ENCODE assay signal across 17 cellular contexts in the genomic region with DNA sequence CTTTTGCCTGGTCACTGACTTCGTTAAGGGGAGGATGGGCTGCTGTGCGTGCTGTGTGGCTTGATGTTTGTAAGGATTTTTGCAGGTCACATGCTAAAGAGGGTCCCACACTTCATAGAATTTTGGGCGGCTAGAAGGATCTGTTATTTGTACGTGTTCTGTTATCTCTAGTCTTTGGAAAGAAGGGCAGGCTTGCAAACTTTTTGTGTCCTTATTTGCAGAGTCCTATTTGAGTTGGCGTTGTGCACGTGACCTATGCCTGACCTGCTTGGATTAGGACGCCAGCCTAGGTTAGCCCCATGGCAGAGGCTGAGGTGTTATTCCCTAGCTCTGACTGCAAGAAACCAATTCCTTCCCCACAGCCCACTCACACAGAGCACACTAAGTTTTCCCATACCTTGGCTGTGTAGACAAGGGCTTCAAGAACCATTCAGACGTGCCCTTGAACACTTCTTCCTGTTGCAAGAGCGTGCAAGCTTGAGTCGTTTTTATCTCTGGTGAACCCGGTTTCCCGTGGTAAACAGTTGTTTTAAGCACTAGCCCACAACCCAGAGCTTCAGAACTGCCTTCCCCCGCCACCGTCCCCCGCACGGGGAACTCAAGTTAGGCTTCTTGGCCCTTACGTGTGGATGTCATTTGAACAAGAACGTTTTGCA.
DNase-seq lines count a peak whose midpoint lies in the region; ATAC-seq and TF ChIP-seq lines count a peak whose summit lies in the region.
"Had no signal": no experiment of that assay in that cellular context is flagged by ENCODE, and none has a peak within 500 bp of the region (broad histone marks: within the 10 kb centered on the region; RNA-seq: fewer than 3 reads in every experiment).

No MANE protein-coding gene starts in this region.

- POLR2A ChIA-PET in CD8-positive, alpha-beta T cell (lab: Charles Lee): interaction anchor here (1.1 to 1.2 kb wide), 3 partner anchors 12 to 93 kb away, joined by 3 read pairs; no protein-coding TSS in a partner anchor
- POLR2A ChIA-PET in T-cell (lab: Charles Lee): interaction anchor here (0.6 to 1.0 kb wide), 4 partner anchors 48 to 330 kb away, joined by 3 to 14 read pairs (median 6); no protein-coding TSS in a partner anchor
- POLR2A ChIA-PET in naive thymus-derived CD4-positive, alpha-beta T cell (lab: Charles Lee): interaction anchor here (0.7 to 1.0 kb wide), 3 partner anchors 9 to 47 kb away, joined by 3 to 4 read pairs (median 4); no protein-coding TSS in a partner anchor

- H3K9me3 ChIP-seq in CD8-positive, alpha-beta T cell (ENCODE audit: low read length): peaks cover 6% of the 10 kb centered on the region
- peaks cover 0 to 9% (median 0%) of the 10 kb centered on the region in 3 experiments for H3K9me3 ChIP-seq in naive thymus-derived CD4-positive, alpha-beta T cell (ENCODE audit: control insufficient read depth in 2 of 3, low read length in 3 of 3)
- H3K9me3 ChIP-seq: BE2C, prostate gland had no signal

- H3K4me1 Mint-ChIP-seq in CD8-positive, alpha-beta T cell (ENCODE audit: low read depth): peaks cover 48% of the 10 kb centered on the region
- peaks cover 40 to 48% (median 45%) of the 10 kb centered on the region in 3 donors for H3K4me1 Mint-ChIP-seq in T-cell
- H3K4me1 Mint-ChIP-seq in naive thymus-derived CD4-positive, alpha-beta T cell: peaks cover 21 to 55% (median 42%) of the 10 kb centered on the region in 7 donors

- peak overlapping the region; percentile 38 for H3K4me3 Mint-ChIP-seq in CD8-positive, alpha-beta T cell
- H3K4me3 Mint-ChIP-seq in T-cell: peak overlapping the region in 2 of 3 donors; percentile 25 to 64
- H3K4me3 Mint-ChIP-seq in naive thymus-derived CD4-positive, alpha-beta T cell: peak overlapping the region; percentile 51 to 81 (median 68)
- H3K4me3 Mint-ChIP-seq: natural killer cell treated with Interleukin-12 subunit alpha and Interleukin-12 subunit beta and Interleukin-15 and Interleukin-18, amount 100 ng/mL, for 72 hours had no signal

- no peaks in the 10 kb centered on the region for H3K36me3 ChIP-seq in CD8-positive, alpha-beta T cell (ENCODE audit: insufficient read depth, low read length)
- H3K36me3 ChIP-seq in naive thymus-derived CD4-positive, alpha-beta T cell (ENCODE audit: control insufficient read depth in 2 of 3, insufficient read depth in 3 of 3, low read length in 3 of 3): no peaks in the 10 kb centered on the region
- H3K36me3 ChIP-seq: BE2C, prostate gland, spleen had no signal

- intact Hi-C loops in CD8-positive, alpha-beta T cell (cut with DNase I, micrococcal nuclease): loop anchor here (5.0 to 10.0 kb wide), 4 partner anchors 36 to 312 kb away; partner anchors contain the start of gene LDLRAD4 (in 1 of the 2)
- intact Hi-C loops in naive thymus-derived CD4-positive, alpha-beta T cell (cut with micrococcal nuclease): loop anchor here in 1 of 2 donors (1.0 to 2.0 kb wide), 3 partner anchors 34 to 96 kb away; no protein-coding TSS in a partner anchor

- H3K4me1 ChIP-seq in CD8-positive, alpha-beta T cell (ENCODE audit: insufficient read depth, low read length): peaks cover 34% of the 10 kb centered on the region
- H3K4me1 ChIP-seq in naive thymus-derived CD4-positive, alpha-beta T cell (ENCODE audit: control insufficient read depth in 2 of 2, insufficient read depth in 2 of 2, low read length in 2 of 2): peaks cover 0 to 17% of the 10 kb centered on the region in 2 donors
- H3K4me1 ChIP-seq: ascending aorta, BE2C, prostate gland had no signal

- no peak for TF ChIP-seq CTCF in CD8-positive, alpha-beta T cell (IDR thresholded peaks at IDR 0.05)

- peaks cover 5% of the 10 kb centered on the region for H3K36me3 Mint-ChIP-seq in CD8-positive, alpha-beta T cell
- peaks cover 13% of the 10 kb centered on the region for H3K36me3 Mint-ChIP-seq in T-cell
- peaks cover 8 to 33% (median 17%) of the 10 kb centered on the region in 5 donors for H3K36me3 Mint-ChIP-seq in naive thymus-derived CD4-positive, alpha-beta T cell

- no peaks in the 10 kb centered on the region for H3K27me3 Mint-ChIP-seq in CD8-positive, alpha-beta T cell (ENCODE audit: low read depth)
- no peaks in the 10 kb centered on the region for H3K27me3 Mint-ChIP-seq in T-cell
- H3K27me3 Mint-ChIP-seq in naive thymus-derived CD4-positive, alpha-beta T cell: no peaks in the 10 kb centered on the region

- DNase-seq in CD8-positive, alpha-beta T cell: peak in 5 of 7 experiments; percentile 26 to 74 (median 53)
- peak in 33 of 34 experiments; percentile 9 to 70 (median 45) for DNase-seq in T-cell
- peak; percentile 42 to 43 for DNase-seq in activated T-cell treated with anti-CD3 and anti-CD28 coated beads, Interleukin-2, amount 50 U/mL, for 48 hours
- peak in 7 of 9 donors; percentile 41 to 74 (median 67) for DNase-seq in naive thymus-derived CD4-positive, alpha-beta T cell
- DNase-seq in hepatic stellate cell (ENCODE audit: low spot score): no peak
- DNase-seq in HPDE6-E6E7 (ENCODE audit: extremely low spot score): no peak
- DNase-seq: BE2C, foreskin melanocyte, Kasumi-1, NCI-H2171, spleen had no signal

- peak overlapping the region; percentile 90 for H3K27ac Mint-ChIP-seq in CD8-positive, alpha-beta T cell
- H3K27ac Mint-ChIP-seq in T-cell: peak overlapping the region; percentile 85 to 92
- H3K27ac Mint-ChIP-seq in naive thymus-derived CD4-positive, alpha-beta T cell: peak overlapping the region; percentile 70 to 97 (median 89)
- H3K27ac Mint-ChIP-seq: natural killer cell treated with Interleukin-12 subunit alpha and Interleukin-12 subunit beta and Interleukin-15 and Interleukin-18, amount 100 ng/mL, for 72 hours had no signal

- CTCF ChIA-PET in CD8-positive, alpha-beta T cell (lab: Charles Lee): interaction anchor here (1.1 kb wide), 1 partner anchor 151 kb away, joined by 3 read pairs; no protein-coding TSS in a partner anchor
- CTCF ChIA-PET in T-cell (lab: Charles Lee): interaction anchor here (0.6 to 0.9 kb wide), 3 partner anchors 17 to 95 kb away, joined by 3 to 15 read pairs (median 3); partner anchors contain the start of gene LDLRAD4 (in 1 of the 2)
- CTCF ChIA-PET in naive thymus-derived CD4-positive, alpha-beta T cell (lab: Charles Lee): no interaction called here

- no peaks in the 10 kb centered on the region for H3K27me3 ChIP-seq in CD8-positive, alpha-beta T cell (ENCODE audit: insufficient read depth, low read length)
- H3K27me3 ChIP-seq in naive thymus-derived CD4-positive, alpha-beta T cell (ENCODE audit: control insufficient read depth in 2 of 2, insufficient read depth in 2 of 2, low read length in 2 of 2): no peaks in the 10 kb centered on the region
- H3K27me3 ChIP-seq: ascending aorta, BE2C, spleen had no signal

- peak overlapping the region; percentile 10 for H3K27ac ChIP-seq in CD8-positive, alpha-beta T cell (ENCODE audit: low read depth, low read length)
- H3K27ac ChIP-seq in naive thymus-derived CD4-positive, alpha-beta T cell (ENCODE audit: low read depth, low read length): peak overlapping the region; percentile 48
- H3K27ac ChIP-seq: ascending aorta, HL-60, prostate gland, spleen had no signal

- peaks cover 7% of the 10 kb centered on the region for H3K9me3 Mint-ChIP-seq in CD8-positive, alpha-beta T cell
- H3K9me3 Mint-ChIP-seq in T-cell: peaks cover 10 to 21% (median 16%) of the 10 kb centered on the region in 3 donors
- peaks cover 0 to 33% (median 16%) of the 10 kb centered on the region in 11 donors for H3K9me3 Mint-ChIP-seq in naive thymus-derived CD4-positive, alpha-beta T cell

- no peak overlapping the region for H3K4me3 ChIP-seq in CD8-positive, alpha-beta T cell (ENCODE audit: low read depth, low read length)
- no peak overlapping the region for H3K4me3 ChIP-seq in naive thymus-derived CD4-positive, alpha-beta T cell (ENCODE audit: low read length)
- H3K4me3 ChIP-seq: ascending aorta, prostate gland, spleen had no signal

- peak; percentile 77 for ATAC-seq in CD8-positive, alpha-beta T cell
- peak; percentile 88 to 93 (median 92) for ATAC-seq in T-cell (replicated peaks in 1 of 4)
- ATAC-seq in naive thymus-derived CD4-positive, alpha-beta T cell: peak; percentile 79
- ATAC-seq in GM21526 (IDR thresholded peaks at IDR 0.05; ENCODE audit: low FRiP score, unreplicated experiment): no peak
- ATAC-seq: natural killer cell treated with Interleukin-12 subunit alpha and Interleukin-12 subunit beta and Interleukin-15 and Interleukin-18, amount 100 ng/mL, for 72 hours; Right ventricle myocardium inferior had no signal

Comparison
In these comparisons a context has a peak if more than half of its experiments do, and no peak if none do; other contexts are left out.
1. DNase-seq: peak in CD8-positive, alpha-beta T cell (5 of 7), T-cell (33 of 34), activated T-cell treated with anti-CD3 and anti-CD28 coated beads, Interleukin-2, amount 50 U/mL, for 48 hours (2 of 2) and naive thymus-derived CD4-positive, alpha-beta T cell (7 of 9); none in hepatic stellate cell (single experiment) and HPDE6-E6E7 (single experiment).
2. Peak in every context shown above with its lines, with median percentiles within 50 percentile points of each other: H3K27ac Mint-ChIP-seq and H3K4me3 Mint-ChIP-seq.